ENCODE assay signal across 1 cellular context in the genomic region with DNA sequence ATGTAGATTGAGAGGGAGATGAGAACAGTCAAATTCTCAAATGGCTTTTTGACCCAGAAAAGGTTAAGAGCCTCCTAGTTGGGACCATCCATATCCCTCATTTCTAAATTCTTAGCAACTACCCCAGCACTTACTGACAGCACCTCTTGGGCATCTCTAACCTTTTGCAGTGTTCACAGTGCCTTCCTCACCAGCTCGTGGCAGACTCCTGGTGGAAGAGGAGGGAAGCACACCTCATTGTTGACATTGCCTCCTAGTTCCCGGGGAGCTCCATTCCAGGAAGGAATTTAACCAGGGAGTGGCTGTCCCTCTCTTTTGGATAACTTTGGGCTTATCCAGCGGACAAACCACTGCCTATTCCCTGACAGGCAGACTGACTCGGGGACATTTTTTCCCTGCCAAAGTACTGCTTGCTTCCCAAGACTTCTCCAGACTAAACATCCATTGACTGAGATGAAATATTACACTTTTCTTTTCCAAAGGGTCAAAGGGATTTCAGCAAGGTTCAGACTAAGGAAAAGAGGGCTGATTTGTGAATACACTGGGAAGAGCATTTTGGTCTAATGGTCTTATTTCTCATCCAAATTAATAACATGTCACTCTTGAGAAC.
TF ChIP-seq lines count a peak whose summit lies in the region.

No MANE protein-coding gene starts in this region.

TF ChIP-seq in HepG2, 621 proteins besides CTCF, POLR2A, EP300 and RAD21 (continued from another document and continues in another):
- TF ChIP-seq PRDM10 (CRISPR knock-in tag; IDR thresholded peaks at IDR 0.05; ENCODE audit: low read depth) (peak; percentile 64; the same call in 1 of the 2 replicates), ARNTL (CRISPR knock-in tag; IDR thresholded peaks at IDR 0.05) (peak; percentile 64; the same call in 1 of the 2 replicates), FOXC1 (CRISPR knock-in tag; IDR thresholded peaks at IDR 0.05; ENCODE audit: borderline replicate concordance) (0 out of 2 replicates have a peak, but pooled peaks have one; percentile 64), THAP8 (CRISPR knock-in tag; IDR thresholded peaks at IDR 0.05; ENCODE audit: borderline replicate concordance) (no peak), HMGXB4 (CRISPR knock-in tag; IDR thresholded peaks at IDR 0.05; ENCODE audit: borderline replicate concordance in 1 of 2, low read depth in 1 of 2) (peak; percentile 60 to 88; a peak in 3 of 4 replicates), RORA (CRISPR knock-in tag; IDR thresholded peaks at IDR 0.05) (no peak), ZNF441 (CRISPR knock-in tag; IDR thresholded peaks at IDR 0.05; ENCODE audit: borderline replicate concordance) (peak; percentile 53; the same call in 1 of the 2 replicates), ZNF10 (CRISPR knock-in tag; IDR thresholded peaks at IDR 0.05; ENCODE audit: borderline replicate concordance, low read depth) (no peak), GATA4 (IDR thresholded peaks at IDR 0.05; ENCODE audit: borderline replicate concordance, low read depth) (no peak), SMC3 (IDR thresholded peaks at IDR 0.05; ENCODE audit: low read length) (peak; percentile 100), SALL1 (CRISPR knock-in tag; IDR thresholded peaks at IDR 0.05) (peak; percentile 79), CHD4 (IDR thresholded peaks at IDR 0.05; ENCODE audit: borderline replicate concordance, low read length) (no peak), PPARG (CRISPR knock-in tag; conservative IDR thresholded peaks at IDR 0.05) (0 out of 2 replicates have a peak, but pooled peaks have one; percentile 46), ZNF136 (CRISPR knock-in tag; IDR thresholded peaks at IDR 0.05; ENCODE audit: low read depth) (no peak), ELF4 (CRISPR knock-in tag; IDR thresholded peaks at IDR 0.05; ENCODE audit: borderline replicate concordance) (no peak), KDM4B (CRISPR knock-in tag; IDR thresholded peaks at IDR 0.05) (no peak), GATAD1 (CRISPR knock-in tag; IDR thresholded peaks at IDR 0.05) (peak; percentile 67), PCBP2 (optimal IDR thresholded peaks at IDR 0.05; ENCODE audit: low read depth, low read length, poor library complexity, severe bottlenecking) (no peak), ZSCAN20 (CRISPR knock-in tag; IDR thresholded peaks at IDR 0.05; ENCODE audit: borderline replicate concordance) (no peak), SNAI1 (CRISPR knock-in tag; IDR thresholded peaks at IDR 0.05; ENCODE audit: borderline replicate concordance) (no peak), FOXA3 (CRISPR knock-in tag; IDR thresholded peaks at IDR 0.05) (peak; percentile 92), SOX5 (CRISPR knock-in tag; IDR thresholded peaks at IDR 0.05; ENCODE audit: borderline replicate concordance) (peak; percentile 46; the same call in 1 of the 2 replicates), FOXO1 (CRISPR knock-in tag; IDR thresholded peaks at IDR 0.05) (peak; percentile 63; the same call in 1 of the 2 replicates)
- TF ChIP-seq, protein P1, sequence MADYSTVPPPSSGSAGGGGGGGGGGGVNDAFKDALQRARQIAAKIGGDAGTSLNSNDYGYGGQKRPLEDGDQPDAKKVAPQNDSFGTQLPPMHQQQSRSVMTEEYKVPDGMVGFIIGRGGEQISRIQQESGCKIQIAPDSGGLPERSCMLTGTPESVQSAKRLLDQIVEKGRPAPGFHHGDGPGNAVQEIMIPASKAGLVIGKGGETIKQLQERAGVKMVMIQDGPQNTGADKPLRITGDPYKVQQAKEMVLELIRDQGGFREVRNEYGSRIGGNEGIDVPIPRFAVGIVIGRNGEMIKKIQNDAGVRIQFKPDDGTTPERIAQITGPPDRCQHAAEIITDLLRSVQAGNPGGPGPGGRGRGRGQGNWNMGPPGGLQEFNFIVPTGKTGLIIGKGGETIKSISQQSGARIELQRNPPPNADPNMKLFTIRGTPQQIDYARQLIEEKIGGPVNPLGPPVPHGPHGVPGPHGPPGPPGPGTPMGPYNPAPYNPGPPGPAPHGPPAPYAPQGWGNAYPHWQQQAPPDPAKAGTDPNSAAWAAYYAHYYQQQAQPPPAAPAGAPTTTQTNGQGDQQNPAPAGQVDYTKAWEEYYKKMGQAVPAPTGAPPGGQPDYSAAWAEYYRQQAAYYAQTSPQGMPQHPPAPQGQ (CRISPR knock-in tag; IDR thresholded peaks at IDR 0.05; ENCODE audit: borderline replicate concordance): 0 out of 2 replicates have a peak, but pooled peaks have one; percentile 63
- TF ChIP-seq, protein P2, sequence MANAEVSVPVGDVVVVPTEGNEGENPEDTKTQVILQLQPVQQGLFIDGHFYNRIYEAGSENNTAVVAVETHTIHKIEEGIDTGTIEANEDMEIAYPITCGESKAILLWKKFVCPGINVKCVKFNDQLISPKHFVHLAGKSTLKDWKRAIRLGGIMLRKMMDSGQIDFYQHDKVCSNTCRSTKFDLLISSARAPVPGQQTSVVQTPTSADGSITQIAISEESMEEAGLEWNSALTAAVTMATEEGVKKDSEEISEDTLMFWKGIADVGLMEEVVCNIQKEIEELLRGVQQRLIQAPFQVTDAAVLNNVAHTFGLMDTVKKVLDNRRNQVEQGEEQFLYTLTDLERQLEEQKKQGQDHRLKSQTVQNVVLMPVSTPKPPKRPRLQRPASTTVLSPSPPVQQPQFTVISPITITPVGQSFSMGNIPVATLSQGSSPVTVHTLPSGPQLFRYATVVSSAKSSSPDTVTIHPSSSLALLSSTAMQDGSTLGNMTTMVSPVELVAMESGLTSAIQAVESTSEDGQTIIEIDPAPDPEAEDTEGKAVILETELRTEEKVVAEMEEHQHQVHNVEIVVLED (CRISPR knock-in tag; IDR thresholded peaks at IDR 0.05; ENCODE audit: borderline replicate concordance): no peak
- TF ChIP-seq, protein P3, sequence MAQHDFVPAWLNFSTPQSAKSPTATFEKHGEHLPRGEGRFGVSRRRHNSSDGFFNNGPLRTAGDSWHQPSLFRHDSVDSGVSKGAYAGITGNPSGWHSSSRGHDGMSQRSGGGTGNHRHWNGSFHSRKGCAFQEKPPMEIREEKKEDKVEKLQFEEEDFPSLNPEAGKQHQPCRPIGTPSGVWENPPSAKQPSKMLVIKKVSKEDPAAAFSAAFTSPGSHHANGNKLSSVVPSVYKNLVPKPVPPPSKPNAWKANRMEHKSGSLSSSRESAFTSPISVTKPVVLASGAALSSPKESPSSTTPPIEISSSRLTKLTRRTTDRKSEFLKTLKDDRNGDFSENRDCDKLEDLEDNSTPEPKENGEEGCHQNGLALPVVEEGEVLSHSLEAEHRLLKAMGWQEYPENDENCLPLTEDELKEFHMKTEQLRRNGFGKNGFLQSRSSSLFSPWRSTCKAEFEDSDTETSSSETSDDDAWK (CRISPR knock-in tag; IDR thresholded peaks at IDR 0.05): no peak
- TF ChIP-seq, protein P4, sequence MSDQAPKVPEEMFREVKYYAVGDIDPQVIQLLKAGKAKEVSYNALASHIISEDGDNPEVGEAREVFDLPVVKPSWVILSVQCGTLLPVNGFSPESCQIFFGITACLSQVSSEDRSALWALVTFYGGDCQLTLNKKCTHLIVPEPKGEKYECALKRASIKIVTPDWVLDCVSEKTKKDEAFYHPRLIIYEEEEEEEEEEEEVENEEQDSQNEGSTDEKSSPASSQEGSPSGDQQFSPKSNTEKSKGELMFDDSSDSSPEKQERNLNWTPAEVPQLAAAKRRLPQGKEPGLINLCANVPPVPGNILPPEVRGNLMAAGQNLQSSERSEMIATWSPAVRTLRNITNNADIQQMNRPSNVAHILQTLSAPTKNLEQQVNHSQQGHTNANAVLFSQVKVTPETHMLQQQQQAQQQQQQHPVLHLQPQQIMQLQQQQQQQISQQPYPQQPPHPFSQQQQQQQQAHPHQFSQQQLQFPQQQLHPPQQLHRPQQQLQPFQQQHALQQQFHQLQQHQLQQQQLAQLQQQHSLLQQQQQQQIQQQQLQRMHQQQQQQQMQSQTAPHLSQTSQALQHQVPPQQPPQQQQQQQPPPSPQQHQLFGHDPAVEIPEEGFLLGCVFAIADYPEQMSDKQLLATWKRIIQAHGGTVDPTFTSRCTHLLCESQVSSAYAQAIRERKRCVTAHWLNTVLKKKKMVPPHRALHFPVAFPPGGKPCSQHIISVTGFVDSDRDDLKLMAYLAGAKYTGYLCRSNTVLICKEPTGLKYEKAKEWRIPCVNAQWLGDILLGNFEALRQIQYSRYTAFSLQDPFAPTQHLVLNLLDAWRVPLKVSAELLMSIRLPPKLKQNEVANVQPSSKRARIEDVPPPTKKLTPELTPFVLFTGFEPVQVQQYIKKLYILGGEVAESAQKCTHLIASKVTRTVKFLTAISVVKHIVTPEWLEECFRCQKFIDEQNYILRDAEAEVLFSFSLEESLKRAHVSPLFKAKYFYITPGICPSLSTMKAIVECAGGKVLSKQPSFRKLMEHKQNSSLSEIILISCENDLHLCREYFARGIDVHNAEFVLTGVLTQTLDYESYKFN (CRISPR knock-in tag; conservative IDR thresholded peaks at IDR 0.05): no peak
- TF ChIP-seq, protein P5, sequence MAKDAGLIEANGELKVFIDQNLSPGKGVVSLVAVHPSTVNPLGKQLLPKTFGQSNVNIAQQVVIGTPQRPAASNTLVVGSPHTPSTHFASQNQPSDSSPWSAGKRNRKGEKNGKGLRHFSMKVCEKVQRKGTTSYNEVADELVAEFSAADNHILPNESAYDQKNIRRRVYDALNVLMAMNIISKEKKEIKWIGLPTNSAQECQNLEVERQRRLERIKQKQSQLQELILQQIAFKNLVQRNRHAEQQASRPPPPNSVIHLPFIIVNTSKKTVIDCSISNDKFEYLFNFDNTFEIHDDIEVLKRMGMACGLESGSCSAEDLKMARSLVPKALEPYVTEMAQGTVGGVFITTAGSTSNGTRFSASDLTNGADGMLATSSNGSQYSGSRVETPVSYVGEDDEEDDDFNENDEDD (CRISPR knock-in tag; IDR thresholded peaks at IDR 0.05; ENCODE audit: borderline replicate concordance): no peak
- TF ChIP-seq, protein P6, sequence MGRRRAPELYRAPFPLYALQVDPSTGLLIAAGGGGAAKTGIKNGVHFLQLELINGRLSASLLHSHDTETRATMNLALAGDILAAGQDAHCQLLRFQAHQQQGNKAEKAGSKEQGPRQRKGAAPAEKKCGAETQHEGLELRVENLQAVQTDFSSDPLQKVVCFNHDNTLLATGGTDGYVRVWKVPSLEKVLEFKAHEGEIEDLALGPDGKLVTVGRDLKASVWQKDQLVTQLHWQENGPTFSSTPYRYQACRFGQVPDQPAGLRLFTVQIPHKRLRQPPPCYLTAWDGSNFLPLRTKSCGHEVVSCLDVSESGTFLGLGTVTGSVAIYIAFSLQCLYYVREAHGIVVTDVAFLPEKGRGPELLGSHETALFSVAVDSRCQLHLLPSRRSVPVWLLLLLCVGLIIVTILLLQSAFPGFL (CRISPR knock-in tag; IDR thresholded peaks at IDR 0.05): no peak
- TF ChIP-seq, protein P7, sequence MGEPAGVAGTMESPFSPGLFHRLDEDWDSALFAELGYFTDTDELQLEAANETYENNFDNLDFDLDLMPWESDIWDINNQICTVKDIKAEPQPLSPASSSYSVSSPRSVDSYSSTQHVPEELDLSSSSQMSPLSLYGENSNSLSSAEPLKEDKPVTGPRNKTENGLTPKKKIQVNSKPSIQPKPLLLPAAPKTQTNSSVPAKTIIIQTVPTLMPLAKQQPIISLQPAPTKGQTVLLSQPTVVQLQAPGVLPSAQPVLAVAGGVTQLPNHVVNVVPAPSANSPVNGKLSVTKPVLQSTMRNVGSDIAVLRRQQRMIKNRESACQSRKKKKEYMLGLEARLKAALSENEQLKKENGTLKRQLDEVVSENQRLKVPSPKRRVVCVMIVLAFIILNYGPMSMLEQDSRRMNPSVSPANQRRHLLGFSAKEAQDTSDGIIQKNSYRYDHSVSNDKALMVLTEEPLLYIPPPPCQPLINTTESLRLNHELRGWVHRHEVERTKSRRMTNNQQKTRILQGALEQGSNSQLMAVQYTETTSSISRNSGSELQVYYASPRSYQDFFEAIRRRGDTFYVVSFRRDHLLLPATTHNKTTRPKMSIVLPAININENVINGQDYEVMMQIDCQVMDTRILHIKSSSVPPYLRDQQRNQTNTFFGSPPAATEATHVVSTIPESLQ (CRISPR knock-in tag; conservative IDR thresholded peaks at IDR 0.05): no peak
